In the genomic region with DNA sequence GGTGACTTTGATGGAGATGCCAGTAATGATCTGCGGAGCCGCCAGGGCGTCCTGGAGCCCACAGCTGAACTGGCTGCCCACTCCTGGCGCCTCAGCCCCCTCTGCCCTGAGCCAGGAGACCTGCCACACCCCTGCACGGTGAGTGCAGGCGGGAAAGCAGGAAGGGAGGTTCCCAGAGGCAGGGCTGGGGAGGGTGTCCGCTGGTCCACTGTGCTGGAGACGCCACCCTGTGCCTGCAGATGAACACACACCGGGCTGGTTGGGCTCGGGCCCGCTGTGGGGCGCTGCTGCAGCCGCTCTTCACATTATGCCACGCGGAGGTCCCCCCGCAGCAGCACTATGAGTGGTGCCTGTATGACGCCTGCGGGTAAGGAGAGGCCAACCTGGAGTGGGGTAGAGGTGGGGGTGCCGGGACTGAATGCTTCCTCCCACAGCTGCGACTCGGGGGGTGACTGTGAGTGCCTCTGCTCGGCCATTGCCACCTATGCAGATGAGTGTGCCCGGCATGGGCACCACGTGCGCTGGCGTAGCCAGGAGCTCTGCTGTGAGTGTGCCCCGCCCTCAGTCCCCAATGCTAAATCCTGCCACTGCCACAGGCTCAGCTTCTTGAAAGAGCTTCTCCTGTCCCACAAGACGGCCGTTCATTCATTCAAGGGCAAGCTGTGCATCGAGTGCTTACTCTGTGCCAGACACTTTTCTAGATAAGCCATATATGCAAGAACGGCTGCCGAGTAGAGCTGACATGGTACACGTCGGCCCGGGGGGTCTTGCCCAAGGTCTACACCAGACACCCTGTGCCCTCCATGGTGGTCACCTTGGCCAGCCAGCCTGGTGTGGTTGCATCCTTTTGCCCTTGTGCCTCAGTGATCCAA, we compare ENCODE assay signal across 10 cellular contexts. TPM values are rescaled to one million over a fixed set of nuclear protein-coding genes. Genes with fewer than 3 reads are reported as not detected.
DNase-seq lines count a peak whose midpoint lies in the region; ATAC-seq, FAIRE-seq and TF ChIP-seq lines count a peak whose summit lies in the region.
"Had no signal": no experiment of that assay in that cellular context is flagged by ENCODE, and none has a peak within 500 bp of the region (broad histone marks: within the 10 kb centered on the region; RNA-seq: fewer than 3 reads in every experiment).

No MANE protein-coding gene starts in this region.

- H3K4me2 ChIP-seq in HepG2 (ENCODE audit: low read depth, low read length): peak overlapping the region; percentile 73

- no peaks in the 10 kb centered on the region for H3K9me3 ChIP-seq in HepG2 (ENCODE audit: low read length)
- H3K9me3 ChIP-seq: spleen had no signal

- 66% methylated on average over 10 of the region's 35 CpGs for WGBS in HepG2 (ENCODE audit: low lambda C conversion rate)

- no peak overlapping the region for H3K27ac ChIP-seq in HepG2 (ENCODE audit: extremely low read length, insufficient read depth, low read length)
- H3K27ac ChIP-seq: spleen had no signal

- no peak overlapping the region for H3K9ac ChIP-seq in HepG2 (ENCODE audit: insufficient read depth, low read depth, low read length)

- H3K27ac Mint-ChIP-seq in osteocyte (ENCODE audit: unreplicated experiment): no peak overlapping the region
- H3K27ac Mint-ChIP-seq: activated B cell treated with CpG ODN at 0.5 μM for 24 hours had no signal

- no peaks in the 10 kb centered on the region for H3K36me3 ChIP-seq in HepG2 (replicated peaks in 1 of 2; ENCODE audit: control insufficient read depth in 1 of 2, insufficient read depth in 2 of 2, low read length in 2 of 2)
- H3K36me3 ChIP-seq: spleen had no signal

- peak overlapping the region in 1 of 3 experiments; percentile 56; a peak in 1 of 6 replicates for H3K4me3 ChIP-seq in HepG2 (replicated peaks in 1 of 3; ENCODE audit: insufficient read depth in 1 of 3, low read depth in 2 of 3, low read length in 3 of 3)
- H3K4me3 ChIP-seq: spleen had no signal

- H3K36me3 Mint-ChIP-seq in osteocyte (ENCODE audit: unreplicated experiment): no peaks in the 10 kb centered on the region

- H3K27me3 Mint-ChIP-seq in osteocyte (ENCODE audit: unreplicated experiment): peaks cover 9% of the 10 kb centered on the region

- no peaks in the 10 kb centered on the region for H3K79me2 ChIP-seq in HepG2 (ENCODE audit: insufficient read depth, low read length)

- DNase-seq in ELF-1 (ENCODE audit: low read depth, low spot score) (peak; percentile 68), HepG2 (ENCODE audit: low spot score) (no peak), germinal center (ENCODE audit: low spot score) (no peak), RCC 7860 (ENCODE audit: low spot score) (no peak), osteocyte (ENCODE audit: extremely low spot score, unreplicated experiment) (no peak)
- DNase-seq in activated T-cell treated with anti-CD3 and anti-CD28 coated beads, Interleukin-2, amount 50 U/mL, for 48 hours: peak; percentile 45 to 54
- DNase-seq: activated B cell treated with CpG ODN at 0.5 μM for 24 hours; central memory CD4-positive, alpha-beta T cell; spleen had no signal

- no peak overlapping the region for H3K4me3 Mint-ChIP-seq in osteocyte (ENCODE audit: unreplicated experiment)
- H3K4me3 Mint-ChIP-seq: activated B cell treated with CpG ODN at 0.5 μM for 24 hours had no signal

- FAIRE-seq in HepG2 (lab: Jason Lieb, UNC) (no peak), RCC 7860 (lab: Jason Lieb, UNC) (no peak)

- peak; percentile 37; the same call in 1 of the 2 replicates for TF ChIP-seq RAD21 in Ishikawa (IDR thresholded peaks at IDR 0.05; ENCODE audit: low read depth)
- no peak for TF ChIP-seq RAD21 in HepG2 (CRISPR knock-in tag; IDR thresholded peaks at IDR 0.05)

- in situ Hi-C loops in HepG2 (cut with HindIII; ENCODE audit: extremely low pct_ligation_motif_present, low pct_unique_long_range_greater_than_20kb): no loop called here

- H3K4me1 Mint-ChIP-seq in osteocyte (ENCODE audit: unreplicated experiment): no peaks in the 10 kb centered on the region

- H2AFZ ChIP-seq in HepG2 (ENCODE audit: low read length): no peak overlapping the region

- no TSS peak for BruUV-seq in HepG2 (replicated peaks; lab: Mats Ljungman, UMichigan)

- ATAC-seq in HepG2: peak; percentile 52

- no peaks in the 10 kb centered on the region for H4K20me1 ChIP-seq in HepG2 (ENCODE audit: insufficient read depth, low read length)

- POLR2A ChIA-PET in HepG2 (lab: Yijun Ruan, JAX): no interaction called here

- TF ChIP-seq CTCF in HepG2 (CRISPR knock-in tag; IDR thresholded peaks at IDR 0.05): peak; percentile 47
- no peak for TF ChIP-seq CTCF in osteocyte (IDR thresholded peaks at IDR 0.05)

- H3K4me1 ChIP-seq in HepG2 (ENCODE audit: insufficient read depth, low read length): peaks cover 17% of the 10 kb centered on the region

- no peaks in the 10 kb centered on the region for H3K9me3 Mint-ChIP-seq in osteocyte (ENCODE audit: unreplicated experiment)
- H3K9me3 Mint-ChIP-seq: activated B cell treated with CpG ODN at 0.5 μM for 24 hours had no signal

- TF ChIP-seq EP300 in Ishikawa (IDR thresholded peaks at IDR 0.05; ENCODE audit: borderline replicate concordance) (no peak), HepG2 (IDR thresholded peaks at IDR 0.05; ENCODE audit: low read depth in 2 of 2, low read length in 2 of 2) (no peak), HepG2 (CRISPR knock-in tag; IDR thresholded peaks at IDR 0.05; ENCODE audit: borderline replicate concordance) (no peak)

- intact Hi-C loops in HepG2 (cut with micrococcal nuclease; ENCODE audit: unreplicated experiment): no loop called here

- peaks cover 1 to 10% of the 10 kb centered on the region in 2 experiments; a peak in 4 of 5 replicates for H3K27me3 ChIP-seq in HepG2 (ENCODE audit: control insufficient read depth in 1 of 2, insufficient read depth in 2 of 2, low read length in 2 of 2)

- CTCF ChIA-PET in HepG2 (lab: Yijun Ruan, JAX; ENCODE audit: low intra/inter-chr PET ratio, low total read pairs): no interaction called here

- TF ChIP-seq POLR2A in HepG2 (IDR thresholded peaks at IDR 0.05; ENCODE audit: insufficient read depth in 1 of 2, low read depth in 2 of 2, low read length in 2 of 2): no peak

TF ChIP-seq in Ishikawa, 13 proteins besides CTCF, POLR2A, EP300 and RAD21 (continues in another document):
- TF ChIP-seq CEBPB (IDR thresholded peaks at IDR 0.05) (no peak), ZBTB7A (IDR thresholded peaks at IDR 0.05; ENCODE audit: low read depth) (no peak), FOXM1 (IDR thresholded peaks at IDR 0.05; ENCODE audit: borderline replicate concordance, low read depth) (no peak)

RNA-seq across cellular contexts. Expression of gene ZNF467, which starts 14.3 kb away (rescaled TPM):
- not detected in 2 replicates for total RNA-seq in HepG2 (2016; rRNA removed; fragmentation: Illumina TruSeq; extraction: Trizol)
- total RNA-seq in HepG2 (2016; cell fraction: cytosol; rRNA removed; fragmentation: Illumina TruSeq; extraction: Trizol; ENCODE audit: low read depth): not detected in 2 replicates
- not detected in 2 replicates for total RNA-seq in HepG2 (2016; cell fraction: insoluble cytoplasmic fraction; rRNA removed; fragmentation: Illumina TruSeq; extraction: Trizol)
- not detected in 2 replicates for total RNA-seq in HepG2 (2016; cell fraction: membrane; rRNA removed; fragmentation: Illumina TruSeq; extraction: Trizol)
- not detected in 2 replicates for total RNA-seq in HepG2 (2016; cell fraction: nucleus; rRNA removed; fragmentation: Illumina TruSeq; extraction: Trizol)
- 0.03 TPM in 1 of 2 replicates, not detected in the other for polyA plus RNA-seq in HepG2 (2011; rRNA removed)
- 0.01 and 0.04 TPM in 2 replicates for polyA plus RNA-seq in HepG2 (2011; cell fraction: cytosol; rRNA removed)
- polyA plus RNA-seq in HepG2 (2011; cell fraction: nucleus; rRNA removed): 0.27 and 0.28 TPM in 2 replicates
- not detected in 2 replicates for polyA plus RNA-seq in HepG2 (2012)
- polyA plus RNA-seq in HepG2 (2016; cell fraction: cytosol; fragmentation: Illumina TruSeq; extraction: Trizol; ENCODE audit: low read depth): 0.05 and 0.08 TPM in 2 replicates
- not detected in 2 replicates for polyA plus RNA-seq in HepG2 (2016; cell fraction: insoluble cytoplasmic fraction; fragmentation: Illumina TruSeq; extraction: Trizol; ENCODE audit: low read depth)
- not detected in 2 replicates for polyA plus RNA-seq in HepG2 (2016; cell fraction: membrane; fragmentation: Illumina TruSeq; extraction: Trizol; ENCODE audit: low read depth)
- not detected in 2 replicates for polyA plus RNA-seq in HepG2 (2016; cell fraction: nucleus; fragmentation: Illumina TruSeq; extraction: Trizol; ENCODE audit: insufficient read depth, low read depth)
- polyA minus RNA-seq in HepG2 (2011; rRNA and poly(A)+ RNA removed; ENCODE audit: low replicate concordance): 0.06 TPM in 1 of 2 replicates, not detected in the other
- polyA minus RNA-seq in HepG2 (2011; cell fraction: cytosol; rRNA and poly(A)+ RNA removed): not detected in 2 replicates
- polyA minus RNA-seq in HepG2 (2011; cell fraction: nucleus; rRNA and poly(A)+ RNA removed): not detected in 2 replicates
- total RNA-seq in osteocyte: 3.4 and 4.4 TPM in 2 replicates

RNA-seq across cellular contexts. Expression of gene ZNF862, which starts 50.5 kb away (rescaled TPM):
- total RNA-seq in HepG2 (2016; rRNA removed; fragmentation: Illumina TruSeq; extraction: Trizol) (0.89 and 1.0 TPM in 2 replicates), osteocyte (25.3 and 28.6 TPM in 2 replicates)
- 0.10 and 0.35 TPM in 2 replicates for total RNA-seq in HepG2 (2016; cell fraction: cytosol; rRNA removed; fragmentation: Illumina TruSeq; extraction: Trizol; ENCODE audit: low read depth)
- total RNA-seq in HepG2 (2016; cell fraction: insoluble cytoplasmic fraction; rRNA removed; fragmentation: Illumina TruSeq; extraction: Trizol): 0.67 and 0.80 TPM in 2 replicates
- 0.46 and 0.55 TPM in 2 replicates for total RNA-seq in HepG2 (2016; cell fraction: membrane; rRNA removed; fragmentation: Illumina TruSeq; extraction: Trizol)
- total RNA-seq in HepG2 (2016; cell fraction: nucleus; rRNA removed; fragmentation: Illumina TruSeq; extraction: Trizol): 2.0 TPM in 2 replicates
- 2.0 and 2.8 TPM in 2 replicates for polyA plus RNA-seq in HepG2 (2011; rRNA removed)
- 1.0 and 1.3 TPM in 2 replicates for polyA plus RNA-seq in HepG2 (2011; cell fraction: cytosol; rRNA removed)
- polyA plus RNA-seq in HepG2 (2011; cell fraction: nucleus; rRNA removed): 7.1 and 8.7 TPM in 2 replicates
- polyA plus RNA-seq in HepG2 (2012): 0.76 and 1.6 TPM in 2 replicates
- polyA plus RNA-seq in HepG2 (2016; cell fraction: cytosol; fragmentation: Illumina TruSeq; extraction: Trizol; ENCODE audit: low read depth): 0.25 and 0.28 TPM in 2 replicates
- 0.27 and 0.70 TPM in 2 replicates for polyA plus RNA-seq in HepG2 (2016; cell fraction: insoluble cytoplasmic fraction; fragmentation: Illumina TruSeq; extraction: Trizol; ENCODE audit: low read depth)
- 0.29 and 0.43 TPM in 2 replicates for polyA plus RNA-seq in HepG2 (2016; cell fraction: membrane; fragmentation: Illumina TruSeq; extraction: Trizol; ENCODE audit: low read depth)
- 1.9 and 2.0 TPM in 2 replicates for polyA plus RNA-seq in HepG2 (2016; cell fraction: nucleus; fragmentation: Illumina TruSeq; extraction: Trizol; ENCODE audit: insufficient read depth, low read depth)
- 2.0 and 5.0 TPM in 2 replicates for polyA minus RNA-seq in HepG2 (2011; rRNA and poly(A)+ RNA removed; ENCODE audit: low replicate concordance)
- 0.59 and 1.2 TPM in 2 replicates for polyA minus RNA-seq in HepG2 (2011; cell fraction: cytosol; rRNA and poly(A)+ RNA removed)
- 6.6 and 10.3 TPM in 2 replicates for polyA minus RNA-seq in HepG2 (2011; cell fraction: nucleus; rRNA and poly(A)+ RNA removed)

Comparison
In these comparisons a context has a peak if more than half of its experiments do, and no peak if none do; other contexts are left out.
1. DNase-seq: peak in ELF-1 (single experiment) and activated T-cell treated with anti-CD3 and anti-CD28 coated beads, Interleukin-2, amount 50 U/mL, for 48 hours (2 of 2); none in HepG2 (single experiment), germinal center (single experiment), RCC 7860 (single experiment) and osteocyte (single experiment).